ENCODE assay signal across 17 cellular contexts in genomic region chr5:59764361-59764760, GRCh38.
A peak's percentile ranks its signal among the peaks of the same experiment; 100 is the strongest.
DNase-seq lines count a peak whose midpoint lies in the region; ATAC-seq and TF ChIP-seq lines count a peak whose summit lies in the region.
"Had no signal": no experiment of that assay in that cellular context is flagged by ENCODE, and none has a peak within 500 bp of the region (broad histone marks: within the 10 kb centered on the region; RNA-seq: fewer than 3 reads in every experiment).

No MANE protein-coding gene starts in this region.

- POLR2A ChIA-PET in HEK293 (lab: Yijun Ruan, JAX) (no interaction called here), activated B cell treated with CpG ODN at 0.5 μM for 24 hours (lab: Charles Lee) (interaction anchor here (0.6 to 2.2 kb wide), 4 partner anchors 26 to 553 kb away, joined by 4 to 9 read pairs (median 8); no protein-coding TSS in a partner anchor)

- no peaks in the 10 kb centered on the region for H3K36me3 ChIP-seq in DOHH2 (ENCODE audit: control insufficient read depth, low read length)
- no peaks in the 10 kb centered on the region for H3K36me3 ChIP-seq in HEK293 (ENCODE audit: control insufficient read depth in 2 of 2, insufficient read depth in 1 of 2, low read length in 2 of 2)
- no peaks in the 10 kb centered on the region for H3K36me3 ChIP-seq in neutrophil
- H3K36me3 ChIP-seq: BE2C, SJSA1 had no signal

- peaks cover 25% of the 10 kb centered on the region for H3K27me3 ChIP-seq in DOHH2 (ENCODE audit: control insufficient read depth, low read length)
- peaks cover 14% of the 10 kb centered on the region for H3K27me3 ChIP-seq in neutrophil
- H3K27me3 ChIP-seq: BE2C, SJSA1 had no signal

- H3K9me3 ChIP-seq in DOHH2 (ENCODE audit: control insufficient read depth, insufficient read depth, low read length), result no peaks in the 10 kb centered on the region
- H3K9me3 ChIP-seq in HEK293 (ENCODE audit: control insufficient read depth, insufficient read depth, low read depth, low read length), result no peaks in the 10 kb centered on the region
- H3K9me3 ChIP-seq in neutrophil, result no peaks in the 10 kb centered on the region
- H3K9me3 ChIP-seq: BE2C, SJSA1 had no signal

- H3K27ac Mint-ChIP-seq in activated B cell treated with CpG ODN at 0.5 μM for 24 hours, result peak overlapping the region; percentile 80
- H3K27ac Mint-ChIP-seq in activated naive CD4-positive, alpha-beta T cell treated with anti-CD3 and anti-CD28 coated beads, Interleukin-2, amount 10 ng/mL, durations not matched to agents 7 days and 5 days, result no peak overlapping the region
- H3K27ac Mint-ChIP-seq: CD4-positive, alpha-beta memory T cell; HFFc6 had no signal

- TF ChIP-seq CTCF in DOHH2 (IDR thresholded peaks at IDR 0.05; ENCODE audit: low read depth, low read length, poor library complexity, severe bottlenecking) (no peak), HEK293 (tag by site-specific recombination; IDR thresholded peaks at IDR 0.05) (no peak), activated B cell treated with CpG ODN at 0.5 μM for 24 hours (IDR thresholded peaks at IDR 0.05) (no peak), neutrophil (IDR thresholded peaks at IDR 0.05) (no peak)

- intact Hi-C loops in activated B cell treated with CpG ODN at 0.5 μM for 24 hours (cut with micrococcal nuclease), result no loop called here

- peak overlapping the region; percentile 63 for H3K4me3 Mint-ChIP-seq in activated B cell treated with CpG ODN at 0.5 μM for 24 hours
- H3K4me3 Mint-ChIP-seq in activated naive CD4-positive, alpha-beta T cell treated with anti-CD3 and anti-CD28 coated beads, Interleukin-2, amount 10 ng/mL, durations not matched to agents 7 days and 5 days, result no peak overlapping the region
- H3K4me3 Mint-ChIP-seq: CD4-positive, alpha-beta memory T cell; HFFc6 had no signal

- no peaks in the 10 kb centered on the region for H3K9me2 ChIP-seq in DOHH2 (replicated peaks; ENCODE audit: control insufficient read depth, low read length)

- peak overlapping the region; percentile 11 for H3K4me2 ChIP-seq in DOHH2 (ENCODE audit: low read length)

- peak; percentile 22 for ATAC-seq in activated B cell treated with CpG ODN at 0.5 μM for 24 hours (ENCODE audit: low read depth)
- ATAC-seq in HG03469 (IDR thresholded peaks at IDR 0.05; ENCODE audit: unreplicated experiment), result no peak

- H3K27ac ChIP-seq in DOHH2 (ENCODE audit: low read depth, low read length) (peak overlapping the region; percentile 20), HEK293 (ENCODE audit: extremely low read depth, low read depth, low read length) (no peak overlapping the region), neutrophil (peak overlapping the region; percentile 83)
- H3K27ac ChIP-seq: RWPE1, SJSA1 had no signal

- no peaks in the 10 kb centered on the region for H3F3A ChIP-seq in DOHH2 (ENCODE audit: control insufficient read depth, insufficient read depth)

- peaks cover 52% of the 10 kb centered on the region for H3K4me1 ChIP-seq in DOHH2 (ENCODE audit: control insufficient read depth, low read length)
- H3K4me1 ChIP-seq in HEK293 (ENCODE audit: control insufficient read depth, insufficient read depth, low read length), result peaks cover 28% of the 10 kb centered on the region
- H3K4me1 ChIP-seq in neutrophil (ENCODE audit: control insufficient read depth in 1 of 2, insufficient read depth in 1 of 2, low read depth in 1 of 2, low read length in 1 of 2), result peaks cover 13 to 55% of the 10 kb centered on the region in 2 experiments
- H3K4me1 ChIP-seq: BE2C had no signal

- H3K36me3 Mint-ChIP-seq in activated B cell treated with CpG ODN at 0.5 μM for 24 hours (ENCODE audit: low read depth), result peaks cover 6% of the 10 kb centered on the region
- no peaks in the 10 kb centered on the region for H3K36me3 Mint-ChIP-seq in activated naive CD4-positive, alpha-beta T cell treated with anti-CD3 and anti-CD28 coated beads, Interleukin-2, amount 10 ng/mL, durations not matched to agents 7 days and 5 days
- H3K36me3 Mint-ChIP-seq: CD4-positive, alpha-beta memory T cell had no signal

- no peak for DNase-seq in activated B cell treated with CpG ODN at 0.5 μM for 24 hours
- DNase-seq in activated naive CD4-positive, alpha-beta T cell treated with anti-CD3 and anti-CD28 coated beads, Interleukin-2, amount 10 ng/mL, durations not matched to agents 7 days and 5 days, result no peak
- no peak for DNase-seq in stimulated activated CD4-positive, alpha-beta T cell treated with anti-CD3 and anti-CD28 coated beads, Interleukin-12 subunit alpha, Interleukin-12 subunit beta, amount 100 ng/mL, for 4 hours
- DNase-seq: BE2C; CD4-positive, alpha-beta memory T cell; DMS79 treated with DMSO at 0.1 percent for 48 hours; HFFc6; IMR-90; Kasumi-1; NCI-H1105 treated with DMSO at 0.1 percent for 48 hours; NCI-H187 treated with DMSO at 0.1 percent for 48 hours had no signal

- peaks cover 64% of the 10 kb centered on the region for H3K4me1 Mint-ChIP-seq in activated B cell treated with CpG ODN at 0.5 μM for 24 hours
- peaks cover 3% of the 10 kb centered on the region for H3K4me1 Mint-ChIP-seq in activated naive CD4-positive, alpha-beta T cell treated with anti-CD3 and anti-CD28 coated beads, Interleukin-2, amount 10 ng/mL, durations not matched to agents 7 days and 5 days

- H3K9me3 Mint-ChIP-seq in activated B cell treated with CpG ODN at 0.5 μM for 24 hours, result no peaks in the 10 kb centered on the region
- H3K9me3 Mint-ChIP-seq in activated naive CD4-positive, alpha-beta T cell treated with anti-CD3 and anti-CD28 coated beads, Interleukin-2, amount 10 ng/mL, durations not matched to agents 7 days and 5 days, result no peaks in the 10 kb centered on the region
- H3K9me3 Mint-ChIP-seq: CD4-positive, alpha-beta memory T cell; HFFc6 had no signal

- peaks cover 4% of the 10 kb centered on the region for H3K27me3 Mint-ChIP-seq in activated B cell treated with CpG ODN at 0.5 μM for 24 hours
- H3K27me3 Mint-ChIP-seq in activated naive CD4-positive, alpha-beta T cell treated with anti-CD3 and anti-CD28 coated beads, Interleukin-2, amount 10 ng/mL, durations not matched to agents 7 days and 5 days, result peaks cover 23% of the 10 kb centered on the region

- H4K20me1 ChIP-seq in DOHH2 (ENCODE audit: control insufficient read depth, insufficient read depth, low read depth, low read length), result no peaks in the 10 kb centered on the region

- CTCF ChIA-PET in HEK293 (lab: Yijun Ruan, JAX) (no interaction called here), activated B cell treated with CpG ODN at 0.5 μM for 24 hours (lab: Charles Lee) (interaction anchor here (1.1 kb wide), 2 partner anchors 35 to 40 kb away, joined by 3 read pairs; no protein-coding TSS in a partner anchor)
- CTCF ChIA-PET in activated naive CD4-positive, alpha-beta T cell treated with anti-CD3 and anti-CD28 coated beads, Interleukin-2, amount 10 ng/mL, durations not matched to agents 7 days and 5 days (lab: Charles Lee), result no interaction called here

- H3K4me3 ChIP-seq in DOHH2 (ENCODE audit: low read length) (no peak overlapping the region), HEK293 (ENCODE audit: low read depth, low read length) (no peak overlapping the region), neutrophil (ENCODE audit: low read depth in 1 of 2, low read length in 1 of 2) (no peak overlapping the region)
- H3K4me3 ChIP-seq: SJSA1 had no signal

- H3K79me2 ChIP-seq in DOHH2 (ENCODE audit: control insufficient read depth, low read length), result no peaks in the 10 kb centered on the region

TF ChIP-seq in HEK293, 187 proteins besides CTCF, POLR2A, EP300 and RAD21:
- 0 out of 2 replicates have a peak, but pooled peaks have one; percentile 61 for TF ChIP-seq ZNF664 (tag by site-specific recombination; IDR thresholded peaks at IDR 0.05)
- TF ChIP-seq ZBTB6 (tag by site-specific recombination; IDR thresholded peaks at IDR 0.05), result no peak
